28 cellular contexts compared by ENCODE assay signal in the genomic region with DNA sequence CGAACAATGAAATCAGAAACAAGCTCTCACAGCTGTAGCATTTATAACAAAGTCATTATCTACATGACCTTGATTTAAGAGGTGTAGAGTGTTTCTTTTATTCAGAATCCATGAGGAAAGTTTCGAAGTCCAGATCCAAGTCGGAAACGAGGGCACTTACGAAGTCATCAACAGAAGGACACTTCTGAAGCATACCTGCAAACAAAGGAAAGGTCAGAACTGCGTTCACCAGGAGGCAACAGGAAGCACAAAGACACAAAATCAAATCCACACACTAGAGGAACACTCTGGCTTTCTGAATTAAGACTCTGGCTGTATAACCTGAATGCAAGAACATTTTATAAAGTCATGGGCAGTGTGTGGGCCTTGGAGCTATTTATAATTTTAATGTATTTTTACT.
"Had no signal": no experiment of that assay in that cellular context is flagged by ENCODE, and none has a peak within 500 bp of the region (broad histone marks: within the 10 kb centered on the region; RNA-seq: fewer than 3 reads in every experiment).

No MANE protein-coding gene starts in this region.

- DNase-seq: dermis blood vessel endothelial cell; effector memory CD4-positive, alpha-beta T cell; foreskin keratinocyte; glutamatergic neuron; heart right ventricle; hippocampal formation; left colon; left ventricle myocardium superior; mesenchymal stem cell; mucosa of descending colon; naive thymus-derived CD4-positive, alpha-beta T cell; nephron progenitor cell; nucleus accumbens; psoas muscle; right cardiac atrium; sigmoid colon; stimulated activated CD4-positive, alpha-beta T cell treated with anti-CD3 and anti-CD28 coated beads, Interleukin-2, amount 100 ng/mL, for 24 hours; stimulated activated CD4-positive, alpha-beta T cell treated with anti-CD3 and anti-CD28 coated beads, Interleukin-4, amount 100 ng/mL, for 24 hours; stimulated activated naive CD8-positive, alpha-beta T cell treated with anti-CD3 and anti-CD28 coated beads, Interleukin-15, Interleukin-2, amounts not matched to agents 100 U/mL and 50 U/mL, for 24 hours; substantia nigra; transverse colon had no signal

- H3K27ac ChIP-seq: coronary artery, esophagus muscularis mucosa, foreskin keratinocyte, heart right ventricle, psoas muscle, sigmoid colon, thoracic aorta, transverse colon had no signal

- H3K27me3 ChIP-seq: esophagus muscularis mucosa, foreskin keratinocyte, heart right ventricle, sigmoid colon, transverse colon had no signal

- H3K4me3 Mint-ChIP-seq: mesothelial cell of epicardium; naive thymus-derived CD4-positive, alpha-beta T cell; nephron progenitor cell; stimulated activated memory B cell treated with anti-CD40 and anti-IgM and Interleukin-4, amounts not matched to agents 10 μg/mL and 1 μg/mL and 100 μg/mL, for 72 hours had no signal

- H3K27me3 Mint-ChIP-seq: naive thymus-derived CD4-positive, alpha-beta T cell; stimulated activated memory B cell treated with anti-CD40 and anti-IgM and Interleukin-4, amounts not matched to agents 10 μg/mL and 1 μg/mL and 100 μg/mL, for 72 hours had no signal

- H3K36me3 ChIP-seq: transverse colon had no signal

- H3K9me3 Mint-ChIP-seq: mesothelial cell of epicardium; naive thymus-derived CD4-positive, alpha-beta T cell; nephron progenitor cell; stimulated activated memory B cell treated with anti-CD40 and anti-IgM and Interleukin-4, amounts not matched to agents 10 μg/mL and 1 μg/mL and 100 μg/mL, for 72 hours had no signal

- H3K4me3 ChIP-seq: coronary artery, esophagus muscularis mucosa, heart right ventricle, mucosa of descending colon, psoas muscle, sigmoid colon, thoracic aorta, transverse colon had no signal

- H3K27ac Mint-ChIP-seq: mesothelial cell of epicardium; naive thymus-derived CD4-positive, alpha-beta T cell; nephron progenitor cell; stimulated activated memory B cell treated with anti-CD40 and anti-IgM and Interleukin-4, amounts not matched to agents 10 μg/mL and 1 μg/mL and 100 μg/mL, for 72 hours had no signal

- ATAC-seq: foreskin keratinocyte; heart right ventricle; left colon; left ventricle myocardium superior; mucosa of descending colon; naive thymus-derived CD4-positive, alpha-beta T cell; psoas muscle; right cardiac atrium; stimulated activated memory B cell treated with anti-CD40 and anti-IgM and Interleukin-4, amounts not matched to agents 10 μg/mL and 1 μg/mL and 100 μg/mL, for 72 hours; stimulated activated naive CD8-positive, alpha-beta T cell treated with anti-CD3 and anti-CD28 coated beads, Interleukin-15, Interleukin-2, amounts not matched to agents 100 U/mL and 50 U/mL, for 24 hours had no signal

- H3K9me3 ChIP-seq: esophagus muscularis mucosa, heart right ventricle, mucosa of descending colon, psoas muscle, sigmoid colon, thoracic aorta, transverse colon had no signal

- FAIRE-seq: endothelial cell of umbilical vein, islet of Langerhans had no signal

- H3K4me1 ChIP-seq: foreskin keratinocyte, heart right ventricle, psoas muscle, sigmoid colon, transverse colon had no signal

- H3K4me1 Mint-ChIP-seq: naive thymus-derived CD4-positive, alpha-beta T cell; stimulated activated memory B cell treated with anti-CD40 and anti-IgM and Interleukin-4, amounts not matched to agents 10 μg/mL and 1 μg/mL and 100 μg/mL, for 72 hours had no signal
